ENCODE assay signal across 11 cellular contexts in the genomic region with DNA sequence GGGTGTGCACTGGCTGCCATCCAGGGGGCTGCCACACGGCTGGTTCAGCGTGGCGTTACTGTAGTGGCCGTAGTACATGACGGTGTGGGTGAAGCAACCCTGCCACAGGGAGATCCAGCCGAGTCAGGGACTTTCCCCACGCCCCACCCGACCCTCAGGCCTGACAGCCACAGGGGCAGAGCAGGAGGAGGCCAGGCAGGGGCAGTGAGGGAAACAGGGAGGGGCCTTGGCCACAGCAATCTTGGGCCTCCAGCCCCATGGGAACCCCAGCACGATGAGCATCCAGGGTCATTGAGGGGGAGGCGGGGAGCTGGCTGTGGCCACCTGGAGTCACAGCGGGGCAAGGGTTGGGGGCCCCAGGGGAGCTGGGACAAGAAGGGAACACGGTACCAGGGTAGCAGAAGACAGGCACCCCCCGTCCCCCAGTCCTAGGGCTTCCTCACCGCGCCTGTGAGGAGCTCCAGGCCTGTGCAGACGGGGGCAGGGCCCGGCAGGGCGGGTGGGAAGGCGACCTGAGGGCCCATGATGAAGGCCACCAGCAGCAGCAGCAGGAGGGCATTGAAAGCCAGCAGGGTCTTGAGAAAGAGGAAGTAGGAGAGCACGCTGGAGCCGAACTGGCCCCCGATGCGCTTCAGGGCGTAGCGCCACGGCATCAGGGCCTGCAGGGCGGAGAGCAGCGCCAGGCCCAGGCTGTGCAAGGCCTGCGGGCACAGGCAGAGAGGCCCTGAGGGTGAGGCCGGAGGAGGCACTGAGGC. TPM values are rescaled to one million over a fixed set of nuclear protein-coding genes. Genes with fewer than 3 reads are reported as not detected.
DNase-seq lines count a peak whose midpoint lies in the region; ATAC-seq and TF ChIP-seq lines count a peak whose summit lies in the region.
"Had no signal": no experiment of that assay in that cellular context is flagged by ENCODE, and none has a peak within 500 bp of the region (broad histone marks: within the 10 kb centered on the region; RNA-seq: fewer than 3 reads in every experiment).

No MANE protein-coding gene starts in this region.

- no peak for TF ChIP-seq CTCF in GM12864 (IDR thresholded peaks at IDR 0.05; ENCODE audit: low read depth, low read length, missing control alignments)
- no peak for TF ChIP-seq CTCF in nephron progenitor cell (IDR thresholded peaks at IDR 0.05)

- DNase-seq in GM12864 (ENCODE audit: low read depth) (no peak), naive B cell (peak; percentile 82), COLO829 (ENCODE audit: low spot score) (no peak), nephron progenitor cell (no peak), NCI-H82 treated with DMSO at 0.1 percent for 48 hours (lab: John Stamatoyannopoulos, UW; ENCODE audit: unreplicated experiment) (no peak)
- DNase-seq in activated CD4-positive, alpha-beta memory T cell treated with anti-CD3 and anti-CD28 coated beads for 36 hours = no peak
- DNase-seq: NCI-H510A; stimulated activated CD4-positive, alpha-beta T cell treated with anti-CD3 and anti-CD28 coated beads, Interleukin-2, amount 100 ng/mL, for 24 hours had no signal

- H3K4me3 ChIP-seq in GM12864 (ENCODE audit: low read depth, low read length) = peak overlapping the region; percentile 82

- H3K36me3 Mint-ChIP-seq in activated CD4-positive, alpha-beta memory T cell treated with anti-CD3 and anti-CD28 coated beads for 36 hours = peaks cover 57% of the 10 kb centered on the region
- H3K36me3 Mint-ChIP-seq in naive B cell = peaks cover 0 to 15% of the 10 kb centered on the region in 2 donors
- peaks cover 20% of the 10 kb centered on the region for H3K36me3 Mint-ChIP-seq in nephron progenitor cell (ENCODE audit: low read depth)

- H3K4me3 Mint-ChIP-seq in activated CD4-positive, alpha-beta memory T cell treated with anti-CD3 and anti-CD28 coated beads for 36 hours = peak overlapping the region; percentile 24
- H3K4me3 Mint-ChIP-seq in naive B cell = peak overlapping the region; percentile 61 to 98 (median 81)
- no peak overlapping the region for H3K4me3 Mint-ChIP-seq in nephron progenitor cell

- POLR2A ChIA-PET in activated CD4-positive, alpha-beta memory T cell treated with anti-CD3 and anti-CD28 coated beads for 36 hours (lab: Charles Lee) = interaction anchor here (0.7 to 1.6 kb wide), 5 partner anchors 10 to 292 kb away, joined by 3 to 7 read pairs (median 3); no protein-coding TSS in a partner anchor

- peak overlapping the region; percentile 71 for H3K27ac Mint-ChIP-seq in activated CD4-positive, alpha-beta memory T cell treated with anti-CD3 and anti-CD28 coated beads for 36 hours
- H3K27ac Mint-ChIP-seq in naive B cell = peak overlapping the region; percentile 81 to 97 (median 88)
- no peak overlapping the region for H3K27ac Mint-ChIP-seq in nephron progenitor cell

- CTCF ChIA-PET in activated CD4-positive, alpha-beta memory T cell treated with anti-CD3 and anti-CD28 coated beads for 36 hours (lab: Charles Lee) = interaction anchor here (1.0 to 11.2 kb wide), 4 partner anchors 10 to 104 kb away, joined by 4 to 99 read pairs (median 6); no protein-coding TSS in a partner anchor

- intact Hi-C loops in activated CD4-positive, alpha-beta memory T cell treated with anti-CD3 and anti-CD28 coated beads for 36 hours (cut with micrococcal nuclease) = no loop called here

- H3K27me3 Mint-ChIP-seq in activated CD4-positive, alpha-beta memory T cell treated with anti-CD3 and anti-CD28 coated beads for 36 hours = no peaks in the 10 kb centered on the region
- H3K27me3 Mint-ChIP-seq in naive B cell (no peaks in the 10 kb centered on the region), nephron progenitor cell (ENCODE audit: low read depth, poor library complexity) (no peaks in the 10 kb centered on the region)

- H3K4me1 Mint-ChIP-seq in activated CD4-positive, alpha-beta memory T cell treated with anti-CD3 and anti-CD28 coated beads for 36 hours (ENCODE audit: low read depth) = peaks cover 59% of the 10 kb centered on the region
- H3K4me1 Mint-ChIP-seq in naive B cell (peaks cover 48 to 80% (median 55%) of the 10 kb centered on the region in 3 donors), nephron progenitor cell (peaks cover 22% of the 10 kb centered on the region)

- ATAC-seq in GM21529 (IDR thresholded peaks at IDR 0.05; ENCODE audit: unreplicated experiment) (peak; percentile 23), naive B cell (ENCODE audit: low read depth in 2 of 2) (peak; percentile 65), HG02678 (IDR thresholded peaks at IDR 0.05; ENCODE audit: unreplicated experiment) (no peak)

- no peaks in the 10 kb centered on the region for H3K9me3 Mint-ChIP-seq in activated CD4-positive, alpha-beta memory T cell treated with anti-CD3 and anti-CD28 coated beads for 36 hours
- H3K9me3 Mint-ChIP-seq in naive B cell (no peaks in the 10 kb centered on the region), nephron progenitor cell (no peaks in the 10 kb centered on the region)

RNA-seq across cellular contexts. Expression of a gene that starts 4.3 kb away (rescaled TPM):
- total RNA-seq in activated CD4-positive, alpha-beta memory T cell treated with anti-CD3 and anti-CD28 coated beads for 36 hours = 100 to 1,000 TPM; 157 to 162 TPM
- polyA plus RNA-seq in naive B cell (ENCODE audit: low read depth in 6 of 6) = 100 to 1,000 TPM in 5 of 6 donors, 10 to 100 TPM in 1; 84.9 to 170 (median 141) TPM

RNA-seq across cellular contexts. Expression of a gene that starts 6.3 kb away (rescaled TPM):
- total RNA-seq in activated CD4-positive, alpha-beta memory T cell treated with anti-CD3 and anti-CD28 coated beads for 36 hours = 100 to 1,000 TPM; 134 to 140 TPM
- polyA plus RNA-seq in naive B cell (ENCODE audit: low read depth in 6 of 6) = 100 to 1,000 TPM in 1 of 6 donors, 10 to 100 TPM in 5; 26.2 to 103 (median 55.2) TPM

RNA-seq across cellular contexts. Expression of a gene that starts 21.9 kb away (rescaled TPM):
- not detected for total RNA-seq in activated CD4-positive, alpha-beta memory T cell treated with anti-CD3 and anti-CD28 coated beads for 36 hours
- polyA plus RNA-seq in naive B cell (ENCODE audit: low read depth in 6 of 6) = under 1 TPM in 1 of 6 donors, not detected in 5; 0.42 TPM
- total RNA-seq: lung microvascular endothelial cell had no signal

RNA-seq across cellular contexts. Expression of a gene that starts 44.1 kb away (rescaled TPM):
- total RNA-seq in activated CD4-positive, alpha-beta memory T cell treated with anti-CD3 and anti-CD28 coated beads for 36 hours = 10 to 100 TPM; 79.2 to 87.7 TPM
- polyA plus RNA-seq in naive B cell (ENCODE audit: low read depth in 6 of 6) = 100 to 1,000 TPM; 490 to 908 (median 562) TPM
